ENCODE assay signal across 23 cellular contexts in genomic region chr5:150213530-150213929, GRCh38. TPM values are rescaled to one million over a fixed set of nuclear protein-coding genes. Genes with fewer than 3 reads are reported as not detected.
DNase-seq lines count a peak whose midpoint lies in the region; ATAC-seq and TF ChIP-seq lines count a peak whose summit lies in the region.
"Had no signal": no experiment of that assay in that cellular context is flagged by ENCODE, and none has a peak within 500 bp of the region (broad histone marks: within the 10 kb centered on the region; RNA-seq: fewer than 3 reads in every experiment).

No MANE protein-coding gene starts in this region.

- intact Hi-C loops in Right ventricle myocardium inferior (cut with DNase I) (no loop called here), cardiac septum (cut with DNase I) (no loop called here), left ventricle myocardium superior (cut with micrococcal nuclease) (no loop called here), vagina (cut with DNase I) (no loop called here)

- ATAC-seq in Right ventricle myocardium inferior = peak; percentile 33
- peak; percentile 32 for ATAC-seq in left ventricle myocardium superior
- ATAC-seq in SK-N-SH treated with all-trans-retinoic acid at 6 μM for 48 hours = no peak
- ATAC-seq: activated T-helper 17 cell treated with anti-CD3 and anti-CD28 coated beads, Interleukin-2, amount 50 U/mL, for 72 hours; gastrocnemius medialis; GM23338; stimulated activated naive B cell treated with anti-CD40 and anti-IgM and Interleukin-4, amounts not matched to agents 10 μg/mL and 1 μg/mL and 100 μg/mL, for 72 hours had no signal

- no peaks in the 10 kb centered on the region for H3K27me3 ChIP-seq in vagina
- H3K27me3 ChIP-seq: gastrocnemius medialis, tibial nerve had no signal

- peak overlapping the region; percentile 82 for H3K27ac ChIP-seq in vagina
- H3K27ac ChIP-seq: C4-2B, HL-60, VCaP had no signal

- no peak for TF ChIP-seq POLR2A in vagina (IDR thresholded peaks at IDR 0.05)

- no peaks in the 10 kb centered on the region for H3K9me3 ChIP-seq in vagina
- H3K9me3 ChIP-seq: gastrocnemius medialis, psoas muscle, tibial nerve had no signal

- DNase-seq in Right ventricle myocardium inferior (ENCODE audit: missing footprints) (no peak), cardiac septum (ENCODE audit: low spot score) (no peak), cardiac fibroblast (ENCODE audit: low read depth in 2 of 2) (peak; percentile 33), left ventricle myocardium superior (no peak), vagina (ENCODE audit: extremely low spot score in 2 of 2) (no peak), HK-2 (ENCODE audit: unreplicated experiment) (no peak), NCI-H82 treated with DMSO at 0.1 percent for 48 hours (lab: John Stamatoyannopoulos, UW; ENCODE audit: unreplicated experiment) (no peak)
- DNase-seq: cerebellar nuclear complex; DMS 273 treated with DMSO at 0.1 percent for 48 hours; gastrocnemius medialis; NCI-H524; SHP77 treated with DMSO at 0.1 percent for 48 hours; stimulated activated naive B cell treated with anti-CD40 and anti-IgM and Interleukin-4, amounts not matched to agents 10 μg/mL and 1 μg/mL and 100 μg/mL, for 72 hours had no signal

- H3K4me3 ChIP-seq in cardiac fibroblast (replicated peaks in 1 of 2; ENCODE audit: low read depth in 2 of 2, low read length in 2 of 2) (no peak overlapping the region), vagina (no peak overlapping the region)
- H3K4me3 ChIP-seq: gastrocnemius medialis, GM23338, psoas muscle, tibial nerve had no signal

- H3K4me1 ChIP-seq in vagina = peaks cover 54% of the 10 kb centered on the region
- H3K4me1 ChIP-seq: psoas muscle had no signal

- no peak for TF ChIP-seq CTCF in cardiac fibroblast (IDR thresholded peaks at IDR 0.05; ENCODE audit: low read depth, low read length)
- no peak for TF ChIP-seq CTCF in vagina (IDR thresholded peaks at IDR 0.05)

- no peaks in the 10 kb centered on the region for H3K36me3 ChIP-seq in vagina
- H3K36me3 ChIP-seq: gastrocnemius medialis, tibial nerve had no signal

TF ChIP-seq in SK-N-SH treated with all-trans-retinoic acid at 6 μM for 48 hours, 23 proteins besides CTCF, POLR2A, EP300 and RAD21:
- TF ChIP-seq SNAI2 (CRISPR knock-in tag; IDR thresholded peaks at IDR 0.05) = no peak
- TF ChIP-seq RARB (CRISPR knock-in tag; IDR thresholded peaks at IDR 0.05) = no peak
- no peak for TF ChIP-seq ZNF8 (CRISPR knock-in tag; IDR thresholded peaks at IDR 0.05)
- no peak for TF ChIP-seq OSR1 (CRISPR knock-in tag; IDR thresholded peaks at IDR 0.05)

RNA-seq across cellular contexts. Expression of gene SLC6A7, which starts 23.7 kb away (rescaled TPM):
- total RNA-seq in Right ventricle myocardium inferior (not detected), cardiac septum (not detected), left ventricle myocardium superior (not detected), vagina (0.25 TPM)
- total RNA-seq: activated T-helper 17 cell treated with anti-CD3 and anti-CD28 coated beads, Interleukin-2, amount 50 U/mL, for 72 hours; GM23338; neural crest cell; psoas muscle; T-helper 1 cell treated with Interleukin-12 subunit alpha and Interleukin-12 subunit beta and Interleukin-4 antibody, amounts not matched to agents 30 ng/mL and 1 ng/mL, for 36 hours; tibial nerve had no signal

RNA-seq across cellular contexts. Expression of gene CDX1, which starts 47.0 kb away (rescaled TPM):
- not detected for total RNA-seq in Right ventricle myocardium inferior
- 0.16 TPM for total RNA-seq in cardiac septum
- not detected for total RNA-seq in left ventricle myocardium superior
- not detected for total RNA-seq in vagina
- total RNA-seq: activated T-helper 17 cell treated with anti-CD3 and anti-CD28 coated beads, Interleukin-2, amount 50 U/mL, for 72 hours; GM23338; neural crest cell; psoas muscle; T-helper 1 cell treated with Interleukin-12 subunit alpha and Interleukin-12 subunit beta and Interleukin-4 antibody, amounts not matched to agents 30 ng/mL and 1 ng/mL, for 36 hours had no signal

RNA-seq across cellular contexts. Expression of gene PDGFRB, which starts 57.9 kb away (rescaled TPM):
- 57.2 TPM for total RNA-seq in Right ventricle myocardium inferior
- 54.6 TPM for total RNA-seq in cardiac septum
- total RNA-seq in left ventricle myocardium superior = 47.8 TPM
- 173 TPM for total RNA-seq in vagina

Comparison
In these comparisons a context has a peak if more than half of its experiments do, and no peak if none do; other contexts are left out.
1. DNase-seq: peak in cardiac fibroblast (2 of 2); none in Right ventricle myocardium inferior (single experiment), cardiac septum (single experiment), left ventricle myocardium superior (single experiment), vagina (0 of 2), HK-2 (single experiment) and NCI-H82 treated with DMSO at 0.1 percent for 48 hours (single experiment).